In genomic region chr19:2579678-2580280, GRCh38 we compare ENCODE assay signal across 1 cellular context.
TF ChIP-seq lines count a peak whose summit lies in the region.

No MANE protein-coding gene starts in this region.

TF ChIP-seq in IMR-90, 13 proteins besides CTCF, POLR2A, EP300 and RAD21 (continued from another document):
- TF ChIP-seq MAZ (IDR thresholded peaks at IDR 0.05; ENCODE audit: borderline replicate concordance, low read depth, low read length) (no peak), NFE2L2 (IDR thresholded peaks at IDR 0.05; ENCODE audit: low read depth, low read length) (no peak), SMC3 (IDR thresholded peaks at IDR 0.05; ENCODE audit: low read depth, low read length) (no peak)
